Comparison of ENCODE assay signal across 34 cellular contexts in the genomic region with DNA sequence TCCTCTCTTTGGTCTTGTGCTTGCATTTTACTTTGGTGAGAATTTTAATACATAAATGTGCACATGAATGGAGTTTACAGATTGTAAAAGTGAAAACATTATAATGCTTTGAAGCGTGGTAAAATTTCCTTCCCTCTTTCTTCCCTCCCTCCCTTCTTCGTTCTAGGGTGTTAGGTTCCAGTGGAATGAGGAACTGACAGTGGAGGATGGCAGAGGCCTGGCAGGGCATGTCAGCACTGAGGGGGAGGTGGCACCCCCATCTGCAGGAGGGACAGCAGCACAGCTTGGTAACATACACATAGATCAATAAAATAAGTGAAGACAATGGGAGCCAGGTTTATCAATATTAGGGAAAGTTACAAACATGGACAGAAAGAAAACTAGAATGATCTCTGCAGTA. TPM values are rescaled to one million over a fixed set of nuclear protein-coding genes. Genes with fewer than 3 reads are reported as not detected.
A peak's percentile ranks its signal among the peaks of the same experiment; 100 is the strongest.
DNase-seq lines count a peak whose midpoint lies in the region; ATAC-seq and TF ChIP-seq lines count a peak whose summit lies in the region.
"Had no signal": no experiment of that assay in that cellular context is flagged by ENCODE, and none has a peak within 500 bp of the region (broad histone marks: within the 10 kb centered on the region; RNA-seq: fewer than 3 reads in every experiment).

No MANE protein-coding gene starts in this region.

- H3K4me3 ChIP-seq in BLaER1: no peak overlapping the region
- H3K4me3 ChIP-seq: cardiac muscle cell, colonic mucosa, gastroesophageal sphincter, lung, sigmoid colon, SK-N-MC, thyroid gland, vagina had no signal

- POLR2A ChIA-PET in CD4-positive, alpha-beta T cell (lab: Charles Lee): no interaction called here

- peak overlapping the region; percentile 71 for H3K4me2 ChIP-seq in BLaER1

- H3K4me1 Mint-ChIP-seq in CD4-positive, alpha-beta T cell (ENCODE audit: low read depth): peaks cover 23% of the 10 kb centered on the region

- no peaks in the 10 kb centered on the region for H3K9me3 Mint-ChIP-seq in CD4-positive, alpha-beta T cell
- H3K9me3 Mint-ChIP-seq: activated T-cell treated with anti-CD3 and anti-CD28 coated beads, Interleukin-2, amount 50 U/mL, for 24 hours; natural killer cell treated with Interleukin-12 subunit alpha and Interleukin-12 subunit beta and Interleukin-15 and Interleukin-18, amount 100 ng/mL, for 72 hours had no signal

- no peaks in the 10 kb centered on the region for H3K27me3 ChIP-seq in BLaER1
- H3K27me3 ChIP-seq in CD4-positive, alpha-beta T cell (ENCODE audit: control insufficient read depth, insufficient read depth, low read length): no peaks in the 10 kb centered on the region
- H3K27me3 ChIP-seq: cardiac muscle cell, colonic mucosa, sigmoid colon, thyroid gland, vagina had no signal

- no peak overlapping the region for H3K27ac ChIP-seq in BLaER1
- H3K27ac ChIP-seq in CD4-positive, alpha-beta T cell (ENCODE audit: low read depth, low read length): no peak overlapping the region
- H3K27ac ChIP-seq: cardiac muscle cell, colonic mucosa, gastroesophageal sphincter, sigmoid colon, SK-N-MC, vagina, WERI-Rb-1 had no signal

- intact Hi-C loops in CD4-positive, alpha-beta T cell (cut with DNase I, micrococcal nuclease): no loop called here

- H3K36me3 ChIP-seq in BLaER1: peaks cover 24% of the 10 kb centered on the region
- H3K36me3 ChIP-seq: cardiac muscle cell, colonic mucosa, gastroesophageal sphincter, sigmoid colon, thyroid gland, vagina, WERI-Rb-1 had no signal

- DNase-seq in KG1 (lab: John Stamatoyannopoulos, UW): peak; percentile 22
- DNase-seq in OCI-M1 (lab: John Stamatoyannopoulos, UW): peak; percentile 34
- DNase-seq in islet precursor cell: peak; percentile 2
- no peak for DNase-seq in CD4-positive, alpha-beta T cell
- no peak for DNase-seq in GM03348 (ENCODE audit: low spot score)
- DNase-seq in NCI-H2029 (lab: John Stamatoyannopoulos, UW): no peak
- DNase-seq: ACHN; activated CD4-positive, alpha-beta T cell treated with anti-CD3 and anti-CD28 coated beads, Interleukin-2, amount 10 ng/mL, durations not matched to agents 24 days and 14 days; activated gamma-delta T cell treated with Interleukin-2 at 50 U/mL for 16 hours; activated T-cell treated with anti-CD3 and anti-CD28 coated beads, Interleukin-2, amount 50 U/mL, for 24 hours; C1 segment of cervical spinal cord; Calu3; colonic mucosa; effector CD4-positive, alpha-beta T cell; hippocampal formation; left cardiac atrium; NCI-H1930; NCI-H524 treated with DMSO at 0.1 percent for 48 hours; sigmoid colon; stimulated activated CD4-positive, alpha-beta T cell treated with anti-CD3 and anti-CD28 coated beads, Interleukin-12 subunit alpha, Interleukin-12 subunit beta, amount 100 ng/mL, for 4 hours; stimulated activated CD4-positive, alpha-beta T cell treated with anti-CD3 and anti-CD28 coated beads, Interleukin-2, amount 100 ng/mL, for 48 hours; WERI-Rb-1 had no signal

- ATAC-seq in CD4-positive, alpha-beta T cell (ENCODE audit: poor library complexity): no peak
- ATAC-seq in HG02642 (IDR thresholded peaks at IDR 0.05; ENCODE audit: poor library complexity, unreplicated experiment): no peak
- ATAC-seq: gastroesophageal sphincter; HCT116; left cardiac atrium; natural killer cell treated with Interleukin-12 subunit alpha and Interleukin-12 subunit beta and Interleukin-15 and Interleukin-18, amount 100 ng/mL, for 72 hours had no signal

- CTCF ChIA-PET in CD4-positive, alpha-beta T cell (lab: Charles Lee): no interaction called here

- H3K36me3 Mint-ChIP-seq in CD4-positive, alpha-beta T cell (ENCODE audit: low read depth): peaks cover 2% of the 10 kb centered on the region
- H3K36me3 Mint-ChIP-seq: IgD-negative memory B cell; natural killer cell treated with Interleukin-12 subunit alpha and Interleukin-12 subunit beta and Interleukin-15 and Interleukin-18, amount 100 ng/mL, for 72 hours had no signal

- no peak for TF ChIP-seq CTCF in CD4-positive, alpha-beta T cell (IDR thresholded peaks at IDR 0.05)

- peaks cover 10% of the 10 kb centered on the region; the same call in 1 of the 2 replicates for H3K9me3 ChIP-seq in BLaER1
- H3K9me3 ChIP-seq in CD4-positive, alpha-beta T cell (ENCODE audit: control insufficient read depth, low read length): no peaks in the 10 kb centered on the region
- H3K9me3 ChIP-seq: colonic mucosa, gastroesophageal sphincter, sigmoid colon, thyroid gland, vagina had no signal

- no peaks in the 10 kb centered on the region for H3K27me3 Mint-ChIP-seq in CD4-positive, alpha-beta T cell
- H3K27me3 Mint-ChIP-seq: activated CD4-positive, alpha-beta T cell treated with anti-CD3 and anti-CD28 coated beads, Interleukin-2, amount 10 ng/mL, durations not matched to agents 24 days and 14 days; activated T-cell treated with anti-CD3 and anti-CD28 coated beads, Interleukin-2, amount 50 U/mL, for 24 hours; natural killer cell treated with Interleukin-12 subunit alpha and Interleukin-12 subunit beta and Interleukin-15 and Interleukin-18, amount 100 ng/mL, for 72 hours had no signal

- no peak overlapping the region for H3K27ac Mint-ChIP-seq in CD4-positive, alpha-beta T cell
- H3K27ac Mint-ChIP-seq: activated T-cell treated with anti-CD3 and anti-CD28 coated beads, Interleukin-2, amount 50 U/mL, for 24 hours; natural killer cell treated with Interleukin-12 subunit alpha and Interleukin-12 subunit beta and Interleukin-15 and Interleukin-18, amount 100 ng/mL, for 72 hours; T-helper 1 cell treated with Interleukin-12 subunit alpha and Interleukin-12 subunit beta and Interleukin-4 antibody, amounts not matched to agents 30 μg/mL and 1 μg/mL, for 36 hours had no signal

- no peaks in the 10 kb centered on the region for H4K20me1 ChIP-seq in BLaER1

- H3K4me1 ChIP-seq in BLaER1: peaks cover 54% of the 10 kb centered on the region
- H3K4me1 ChIP-seq: colonic mucosa, gastroesophageal sphincter, sigmoid colon, vagina had no signal

- no peak overlapping the region for H3K9ac ChIP-seq in BLaER1

- H3K4me3 Mint-ChIP-seq in CD4-positive, alpha-beta T cell: no peak overlapping the region
- H3K4me3 Mint-ChIP-seq: activated T-cell treated with anti-CD3 and anti-CD28 coated beads, Interleukin-2, amount 50 U/mL, for 24 hours; natural killer cell treated with Interleukin-12 subunit alpha and Interleukin-12 subunit beta and Interleukin-15 and Interleukin-18, amount 100 ng/mL, for 72 hours; T-helper 1 cell treated with Interleukin-12 subunit alpha and Interleukin-12 subunit beta and Interleukin-4 antibody, amounts not matched to agents 30 μg/mL and 1 μg/mL, for 36 hours had no signal

RNA-seq across cellular contexts. Expression of a gene that starts 47.5 kb away (rescaled TPM):
- 100 to 1,000 TPM; 164 to 165 TPM for total RNA-seq in CD4-positive, alpha-beta T cell

Comparison
In these comparisons a context has a peak if more than half of its experiments do, and no peak if none do; other contexts are left out.
1. DNase-seq: peak in KG1 (single experiment), OCI-M1 (single experiment) and islet precursor cell (single experiment); none in CD4-positive, alpha-beta T cell (0 of 10), GM03348 (single experiment) and NCI-H2029 (single experiment).